In the genomic region with DNA sequence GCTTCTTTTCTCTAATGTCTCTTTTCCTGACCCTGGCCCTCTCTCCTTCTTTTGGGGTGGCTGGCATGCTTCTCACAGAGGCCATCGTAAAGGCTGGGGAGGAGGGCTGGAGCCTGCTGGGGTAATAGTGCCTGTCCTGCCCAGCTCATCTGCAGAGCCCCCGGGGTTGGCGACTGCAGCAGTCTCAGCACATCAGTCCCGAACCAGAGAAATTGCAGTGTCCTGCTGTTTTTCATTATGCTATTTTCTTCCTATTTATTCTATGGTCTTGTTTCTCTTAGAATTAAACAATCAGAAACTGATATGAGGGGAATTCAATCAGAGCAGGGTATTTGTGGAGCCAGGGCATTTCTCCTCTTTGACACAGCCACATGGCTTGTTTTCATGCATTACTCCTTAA, we compare ENCODE assay signal across 23 cellular contexts.
"Had no signal": no experiment of that assay in that cellular context is flagged by ENCODE, and none has a peak within 500 bp of the region (broad histone marks: within the 10 kb centered on the region; RNA-seq: fewer than 3 reads in every experiment).

No MANE protein-coding gene starts in this region.

- H3K9me3 Mint-ChIP-seq: naive thymus-derived CD8-positive, alpha-beta T cell; neural crest cell; stimulated activated effector memory CD8-positive, alpha-beta T cell treated with anti-CD3 and anti-CD28 coated beads, Interleukin-12 subunit alpha, Interleukin-12 subunit beta, amount 100 ng/mL, for 72 hours had no signal

- FAIRE-seq: endometrium, islet of Langerhans had no signal

- H3K27me3 ChIP-seq: right lobe of liver, thyroid gland, upper lobe of left lung, uterus had no signal

- H3K4me3 ChIP-seq: coronary artery, gastrocnemius medialis, heart right ventricle, prostate gland, right lobe of liver, suprapubic skin, thyroid gland, upper lobe of left lung, uterus had no signal

- ATAC-seq: esophagus mucosa; gastrocnemius medialis; heart right ventricle; naive thymus-derived CD8-positive, alpha-beta T cell; right lobe of liver; stimulated activated effector memory CD8-positive, alpha-beta T cell treated with anti-CD3 and anti-CD28 coated beads, Interleukin-12 subunit alpha, Interleukin-12 subunit beta, amount 100 ng/mL, for 72 hours; stimulated activated naive CD8-positive, alpha-beta T cell treated with anti-CD3 and anti-CD28 coated beads, Interleukin-15, Interleukin-2, amounts not matched to agents 100 U/mL and 50 U/mL, for 24 hours had no signal

- H3K4me1 Mint-ChIP-seq: stimulated activated effector memory CD8-positive, alpha-beta T cell treated with anti-CD3 and anti-CD28 coated beads, Interleukin-12 subunit alpha, Interleukin-12 subunit beta, amount 100 ng/mL, for 72 hours had no signal

- H3K36me3 ChIP-seq: gastrocnemius medialis, heart right ventricle, prostate gland, right lobe of liver, suprapubic skin, thyroid gland, upper lobe of left lung, uterus had no signal

- H3K9me3 ChIP-seq: gastrocnemius medialis, heart right ventricle, prostate gland, right lobe of liver, suprapubic skin, thyroid gland, upper lobe of left lung, uterus had no signal

- H3K36me3 Mint-ChIP-seq: naive thymus-derived CD8-positive, alpha-beta T cell; stimulated activated effector memory CD8-positive, alpha-beta T cell treated with anti-CD3 and anti-CD28 coated beads, Interleukin-12 subunit alpha, Interleukin-12 subunit beta, amount 100 ng/mL, for 72 hours had no signal

- DNase-seq: effector CD8-positive, alpha-beta T cell; gastrocnemius medialis; heart right ventricle; hypothalamus; kidney glomerular epithelial cell; naive thymus-derived CD8-positive, alpha-beta T cell; nucleus accumbens; right lobe of liver; stimulated activated CD4-positive, alpha-beta T cell treated with anti-CD3 and anti-CD28 coated beads, Interleukin-4, amount 100 ng/mL, for 1 hour; stimulated activated CD8-positive, alpha-beta memory T cell treated with anti-CD3 and anti-CD28 coated beads, Interleukin-4, amount 100 ng/mL, for 48 hours; stimulated activated naive CD8-positive, alpha-beta T cell treated with anti-CD3 and anti-CD28 coated beads, Interleukin-15, Interleukin-2, amounts not matched to agents 100 U/mL and 50 U/mL, for 24 hours; thyroid gland; upper lobe of left lung; uterus had no signal

- H3K27ac ChIP-seq: coronary artery, gastrocnemius medialis, heart right ventricle, parathyroid adenoma, prostate gland, right lobe of liver, suprapubic skin, thyroid gland, upper lobe of left lung, uterus had no signal

- H3K4me1 ChIP-seq: gastrocnemius medialis, parathyroid adenoma, prostate gland, right lobe of liver, suprapubic skin, uterus had no signal

- H3K27ac Mint-ChIP-seq: stimulated activated effector memory CD8-positive, alpha-beta T cell treated with anti-CD3 and anti-CD28 coated beads, Interleukin-12 subunit alpha, Interleukin-12 subunit beta, amount 100 ng/mL, for 72 hours had no signal

- H3K27me3 Mint-ChIP-seq: naive thymus-derived CD8-positive, alpha-beta T cell had no signal

- H3K4me3 Mint-ChIP-seq: neural crest cell; stimulated activated effector memory CD8-positive, alpha-beta T cell treated with anti-CD3 and anti-CD28 coated beads, Interleukin-12 subunit alpha, Interleukin-12 subunit beta, amount 100 ng/mL, for 72 hours had no signal
